In the genomic region with DNA sequence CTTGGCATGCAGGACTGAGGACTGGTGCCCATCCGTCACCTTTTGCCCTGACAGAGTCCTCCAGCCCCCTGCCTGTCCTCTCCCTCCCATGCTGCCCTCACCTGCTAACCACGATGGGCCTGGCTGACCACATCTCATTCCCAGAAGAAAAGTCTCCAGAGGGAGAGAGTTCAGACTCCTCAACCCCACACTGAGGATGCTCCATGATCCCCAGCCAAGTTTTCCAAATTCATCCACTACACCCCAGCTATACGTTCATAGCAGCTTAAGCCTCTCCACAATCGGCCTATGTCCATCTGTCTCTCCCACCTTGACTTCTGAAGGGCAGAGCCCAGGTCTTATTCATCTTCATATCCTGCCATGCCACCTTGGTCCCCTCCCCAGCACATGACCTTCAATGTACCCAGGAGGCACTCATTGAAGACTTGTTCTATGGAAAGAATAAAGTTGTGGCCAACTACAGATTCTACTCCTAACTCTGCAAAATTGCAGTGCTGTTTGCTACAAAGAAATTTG, we compare ENCODE assay signal across 13 cellular contexts.
DNase-seq lines count a peak whose midpoint lies in the region; ATAC-seq and TF ChIP-seq lines count a peak whose summit lies in the region.
"Had no signal": no experiment of that assay in that cellular context is flagged by ENCODE, and none has a peak within 500 bp of the region (broad histone marks: within the 10 kb centered on the region; RNA-seq: fewer than 3 reads in every experiment).

No MANE protein-coding gene starts in this region.

- H3K4me1 ChIP-seq in Caco-2 (0 out of 2 replicates have a peak, but pooled peaks cover 5% of the 10 kb centered on the region), trophoblast cell (ENCODE audit: control insufficient read depth in 1 of 2, insufficient read depth in 2 of 2, low read length in 2 of 2) (peaks cover 0 to 5% of the 10 kb centered on the region in 2 experiments)

- TF ChIP-seq CTCF in Caco-2 (IDR thresholded peaks at IDR 0.05; ENCODE audit: insufficient read depth in 1 of 2, low read depth in 1 of 2, low read length in 1 of 2, severe bottlenecking in 1 of 2, unreplicated experiment in 1 of 2) (no peak), brain microvascular endothelial cell (IDR thresholded peaks at IDR 0.05; ENCODE audit: low read depth, low read length, missing control alignments) (no peak)

- no peak overlapping the region for H3K4me3 Mint-ChIP-seq in activated CD4-positive, alpha-beta memory T cell treated with anti-CD3 and anti-CD28 coated beads, Interleukin-2, amount 10 ng/mL, durations not matched to agents 7 days and 5 days
- H3K4me3 Mint-ChIP-seq in activated CD4-positive, alpha-beta memory T cell treated with anti-CD3 and anti-CD28 coated beads for 36 hours: no peak overlapping the region
- H3K4me3 Mint-ChIP-seq in Caco-2 (ENCODE audit: unreplicated experiment): no peak overlapping the region
- no peak overlapping the region for H3K4me3 Mint-ChIP-seq in activated T-helper 17 cell treated with anti-CD3 and anti-CD28 coated beads, Interleukin-2, amount 50 U/mL, for 72 hours

- H3K36me3 ChIP-seq in Caco-2 (ENCODE audit: control insufficient read depth, insufficient read depth, low read length): no peaks in the 10 kb centered on the region
- no peaks in the 10 kb centered on the region for H3K36me3 ChIP-seq in trophoblast cell (ENCODE audit: control insufficient read depth in 1 of 2, insufficient read depth in 2 of 2, low read length in 2 of 2)
- no peaks in the 10 kb centered on the region for H3K36me3 ChIP-seq in brain microvascular endothelial cell (replicated peaks)

- H3K27me3 ChIP-seq in Caco-2 (replicated peaks; ENCODE audit: control insufficient read depth, insufficient read depth, low read length) (no peaks in the 10 kb centered on the region), trophoblast cell (ENCODE audit: insufficient read depth, low read length) (no peaks in the 10 kb centered on the region), brain microvascular endothelial cell (replicated peaks) (no peaks in the 10 kb centered on the region)

- H3K4ac ChIP-seq in trophoblast cell (ENCODE audit: low read depth, low read length): no peak overlapping the region

- peaks cover 4% of the 10 kb centered on the region for H3K36me3 Mint-ChIP-seq in activated CD4-positive, alpha-beta memory T cell treated with anti-CD3 and anti-CD28 coated beads, Interleukin-2, amount 10 ng/mL, durations not matched to agents 7 days and 5 days (ENCODE audit: low read depth)
- H3K36me3 Mint-ChIP-seq in activated CD4-positive, alpha-beta memory T cell treated with anti-CD3 and anti-CD28 coated beads for 36 hours: no peaks in the 10 kb centered on the region
- H3K36me3 Mint-ChIP-seq in Caco-2 (ENCODE audit: insufficient read depth, unreplicated experiment): no peaks in the 10 kb centered on the region
- no peaks in the 10 kb centered on the region for H3K36me3 Mint-ChIP-seq in activated T-helper 17 cell treated with anti-CD3 and anti-CD28 coated beads, Interleukin-2, amount 50 U/mL, for 72 hours (ENCODE audit: low read depth)

- in situ Hi-C loops in brain microvascular endothelial cell (cut with HindIII; ENCODE audit: low pct_ligation_motif_present, low sequenced_read_pairs): no loop called here

- no peak overlapping the region for H4K8ac ChIP-seq in trophoblast cell (ENCODE audit: low read depth, low read length)

- intact Hi-C loops in activated CD4-positive, alpha-beta memory T cell treated with anti-CD3 and anti-CD28 coated beads for 36 hours (cut with micrococcal nuclease): no loop called here
- intact Hi-C loops in Caco-2 (cut with micrococcal nuclease; ENCODE audit: unreplicated experiment): no loop called here

- peaks cover 5% of the 10 kb centered on the region for H3K79me1 ChIP-seq in trophoblast cell (ENCODE audit: low read length)

- H3K27ac Mint-ChIP-seq in activated CD4-positive, alpha-beta memory T cell treated with anti-CD3 and anti-CD28 coated beads, Interleukin-2, amount 10 ng/mL, durations not matched to agents 7 days and 5 days: no peak overlapping the region
- H3K27ac Mint-ChIP-seq in activated CD4-positive, alpha-beta memory T cell treated with anti-CD3 and anti-CD28 coated beads for 36 hours: no peak overlapping the region
- H3K27ac Mint-ChIP-seq in Caco-2 (ENCODE audit: unreplicated experiment): peak overlapping the region; percentile 45
- H3K27ac Mint-ChIP-seq in activated T-helper 17 cell treated with anti-CD3 and anti-CD28 coated beads, Interleukin-2, amount 50 U/mL, for 72 hours: peak overlapping the region; percentile 68

- no peak overlapping the region for H3K23ac ChIP-seq in trophoblast cell (ENCODE audit: low read length)

- BruUV-seq in Caco-2 (replicated peaks; lab: Mats Ljungman, UMichigan): no TSS peak

- H3K9ac ChIP-seq in trophoblast cell (ENCODE audit: low read length): no peak overlapping the region

- no peak overlapping the region for H4K12ac ChIP-seq in trophoblast cell (ENCODE audit: low read depth, low read length)

- H3K9me3 ChIP-seq in Caco-2 (0 out of 2 replicates have a peak, but pooled peaks cover 3% of the 10 kb centered on the region), trophoblast cell (ENCODE audit: insufficient read depth, low read depth, low read length) (no peaks in the 10 kb centered on the region)

- no peak overlapping the region for H3K14ac ChIP-seq in trophoblast cell (ENCODE audit: low read length)

- H3K4me1 Mint-ChIP-seq in activated CD4-positive, alpha-beta memory T cell treated with anti-CD3 and anti-CD28 coated beads, Interleukin-2, amount 10 ng/mL, durations not matched to agents 7 days and 5 days: peaks cover 10% of the 10 kb centered on the region
- no peaks in the 10 kb centered on the region for H3K4me1 Mint-ChIP-seq in activated CD4-positive, alpha-beta memory T cell treated with anti-CD3 and anti-CD28 coated beads for 36 hours (ENCODE audit: low read depth)
- no peaks in the 10 kb centered on the region for H3K4me1 Mint-ChIP-seq in Caco-2 (ENCODE audit: low read depth, unreplicated experiment)
- H3K4me1 Mint-ChIP-seq in activated T-helper 17 cell treated with anti-CD3 and anti-CD28 coated beads, Interleukin-2, amount 50 U/mL, for 72 hours: peaks cover 6% of the 10 kb centered on the region

- no peaks in the 10 kb centered on the region for H3K27me3 Mint-ChIP-seq in activated CD4-positive, alpha-beta memory T cell treated with anti-CD3 and anti-CD28 coated beads, Interleukin-2, amount 10 ng/mL, durations not matched to agents 7 days and 5 days
- H3K27me3 Mint-ChIP-seq in activated CD4-positive, alpha-beta memory T cell treated with anti-CD3 and anti-CD28 coated beads for 36 hours: no peaks in the 10 kb centered on the region
- H3K27me3 Mint-ChIP-seq in Caco-2 (ENCODE audit: insufficient read depth, unreplicated experiment): no peaks in the 10 kb centered on the region
- no peaks in the 10 kb centered on the region for H3K27me3 Mint-ChIP-seq in activated T-helper 17 cell treated with anti-CD3 and anti-CD28 coated beads, Interleukin-2, amount 50 U/mL, for 72 hours

- no peak overlapping the region for H2AFZ ChIP-seq in trophoblast cell (ENCODE audit: insufficient read depth, low read length, poor library complexity)
- H2AFZ ChIP-seq: PC-9 had no signal

- peak overlapping the region; percentile 7 for H3K18ac ChIP-seq in trophoblast cell (ENCODE audit: low read length)

- H3K79me2 ChIP-seq in trophoblast cell (ENCODE audit: control insufficient read depth, insufficient read depth, low read length, poor library complexity): no peaks in the 10 kb centered on the region

- POLR2A ChIA-PET in activated CD4-positive, alpha-beta memory T cell treated with anti-CD3 and anti-CD28 coated beads, Interleukin-2, amount 10 ng/mL, durations not matched to agents 7 days and 5 days (lab: Charles Lee): no interaction called here
- POLR2A ChIA-PET in activated CD4-positive, alpha-beta memory T cell treated with anti-CD3 and anti-CD28 coated beads for 36 hours (lab: Charles Lee): no interaction called here
- POLR2A ChIA-PET in Caco-2 (lab: Charles Lee): no interaction called here

- peak overlapping the region; percentile 8 for H4K91ac ChIP-seq in trophoblast cell (ENCODE audit: low read depth, low read length)

- peaks cover 12% of the 10 kb centered on the region for H3K9me3 Mint-ChIP-seq in activated CD4-positive, alpha-beta memory T cell treated with anti-CD3 and anti-CD28 coated beads, Interleukin-2, amount 10 ng/mL, durations not matched to agents 7 days and 5 days
- H3K9me3 Mint-ChIP-seq in activated CD4-positive, alpha-beta memory T cell treated with anti-CD3 and anti-CD28 coated beads for 36 hours: peaks cover 10% of the 10 kb centered on the region
- H3K9me3 Mint-ChIP-seq in Caco-2 (ENCODE audit: unreplicated experiment): peaks cover 9% of the 10 kb centered on the region
- H3K9me3 Mint-ChIP-seq in activated T-helper 17 cell treated with anti-CD3 and anti-CD28 coated beads, Interleukin-2, amount 50 U/mL, for 72 hours: no peaks in the 10 kb centered on the region

- CTCF ChIA-PET in activated CD4-positive, alpha-beta memory T cell treated with anti-CD3 and anti-CD28 coated beads, Interleukin-2, amount 10 ng/mL, durations not matched to agents 7 days and 5 days (lab: Charles Lee): no interaction called here
- CTCF ChIA-PET in activated CD4-positive, alpha-beta memory T cell treated with anti-CD3 and anti-CD28 coated beads for 36 hours (lab: Charles Lee): no interaction called here
- CTCF ChIA-PET in Caco-2 (lab: Charles Lee): no interaction called here

- no peak for ATAC-seq in activated T-helper 17 cell treated with anti-CD3 and anti-CD28 coated beads, Interleukin-2, amount 50 U/mL, for 72 hours (replicated peaks)
- ATAC-seq in GM21528 (IDR thresholded peaks at IDR 0.05; ENCODE audit: low FRiP score, unreplicated experiment): no peak

- no peak overlapping the region for H3K4me3 ChIP-seq in Caco-2 (ENCODE audit: low read depth, low read length)
- no peak overlapping the region for H3K4me3 ChIP-seq in trophoblast cell (ENCODE audit: low read depth, low read length)
- no peak overlapping the region for H3K4me3 ChIP-seq in brain microvascular endothelial cell (ENCODE audit: low read depth, low read length)
- H3K4me3 ChIP-seq: PC-9 had no signal

- H2BK120ac ChIP-seq in trophoblast cell (ENCODE audit: insufficient read depth, low read length, poor library complexity): no peak overlapping the region

- H3K4me2 ChIP-seq in trophoblast cell (ENCODE audit: low read length): no peak overlapping the region
- H3K4me2 ChIP-seq: PC-9 had no signal

- peak overlapping the region; percentile 31 for H2BK12ac ChIP-seq in trophoblast cell (ENCODE audit: low read length)

- no peak overlapping the region for H2BK5ac ChIP-seq in trophoblast cell (ENCODE audit: low read depth, low read length, poor library complexity)

- peak; percentile 3 for DNase-seq in activated CD4-positive, alpha-beta memory T cell treated with anti-CD3 and anti-CD28 coated beads, Interleukin-2, amount 10 ng/mL, durations not matched to agents 7 days and 5 days
- DNase-seq in activated CD4-positive, alpha-beta memory T cell treated with anti-CD3 and anti-CD28 coated beads for 36 hours: no peak
- no peak for DNase-seq in Caco-2
- no peak for DNase-seq in trophoblast cell
- DNase-seq in brain microvascular endothelial cell: no peak
- no peak for DNase-seq in NK-92 (lab: John Stamatoyannopoulos, UW; ENCODE audit: unreplicated experiment)
- DNase-seq: IMR-90, PC-9, SIG-M5 had no signal

- H3K27ac ChIP-seq in trophoblast cell (ENCODE audit: low read depth, low read length) (no peak overlapping the region), brain microvascular endothelial cell (no peak overlapping the region)
- H3K27ac ChIP-seq: C4-2B, PC-9, RWPE1 had no signal

- H2AK5ac ChIP-seq in trophoblast cell (ENCODE audit: low read length): no peak overlapping the region

- WGBS in trophoblast cell (ENCODE audit: extremely low coverage, insufficient coverage, insufficient read length): no CpG with 5 or more reads among the region's 4 CpGs

Comparison
In these comparisons a context has a peak if more than half of its experiments do, and no peak if none do; other contexts are left out.
1. H3K27ac Mint-ChIP-seq: peak in Caco-2 (single experiment) and activated T-helper 17 cell treated with anti-CD3 and anti-CD28 coated beads, Interleukin-2, amount 50 U/mL, for 72 hours (single experiment); none in activated CD4-positive, alpha-beta memory T cell treated with anti-CD3 and anti-CD28 coated beads, Interleukin-2, amount 10 ng/mL, durations not matched to agents 7 days and 5 days (single experiment) and activated CD4-positive, alpha-beta memory T cell treated with anti-CD3 and anti-CD28 coated beads for 36 hours (single experiment).